Comparison of ENCODE assay signal across 8 cellular contexts in genomic region chr9:6759114-6759977, GRCh38. TPM values are rescaled to one million over a fixed set of nuclear protein-coding genes. Genes with fewer than 3 reads are reported as not detected.
A peak's percentile ranks its signal among the peaks of the same experiment; 100 is the strongest.
DNase-seq lines count a peak whose midpoint lies in the region; ATAC-seq lines count a peak whose summit lies in the region.

No MANE protein-coding gene starts in this region.

- intact Hi-C loops in dendritic cell treated with granulocyte-macrophage colony-stimulating factor and Interleukin-4, amounts not matched to agents 40 ng/mL and 50 ng/mL, for 4 days (cut with micrococcal nuclease) = no loop called here

- in situ Hi-C loops in Caki2 (cut with HindIII; ENCODE audit: low pct_unique_long_range_greater_than_20kb, low sequenced_read_pairs) = no loop called here

- no peaks in the 10 kb centered on the region for H3K27me3 Mint-ChIP-seq in dendritic cell treated with granulocyte-macrophage colony-stimulating factor and Interleukin-4, amounts not matched to agents 40 ng/mL and 50 ng/mL, for 4 days

- DNase-seq in Caki2 (ENCODE audit: low read depth) (peak; percentile 69), HT1080 (ENCODE audit: low read depth) (peak; percentile 84), T-helper 9 cell (peak; percentile 13), NCI-H1092 treated with DMSO at 0.1 percent for 48 hours (lab: John Stamatoyannopoulos, UW) (no peak)

- peaks cover 27% of the 10 kb centered on the region for H3K36me3 Mint-ChIP-seq in dendritic cell treated with granulocyte-macrophage colony-stimulating factor and Interleukin-4, amounts not matched to agents 40 ng/mL and 50 ng/mL, for 4 days (ENCODE audit: low read depth)

- H3K9me3 ChIP-seq in mucosa of rectum (ENCODE audit: control insufficient read depth in 2 of 2, low read length in 2 of 2) = no peaks in the 10 kb centered on the region

- H3K4me1 ChIP-seq in mucosa of rectum (ENCODE audit: control insufficient read depth in 2 of 2, insufficient read depth in 2 of 2, low read length in 2 of 2) (peaks cover 3 to 10% of the 10 kb centered on the region in 2 donors), urinary bladder (ENCODE audit: insufficient read depth) (no peaks in the 10 kb centered on the region)

- peak; percentile 9 for ATAC-seq in GM19455 (IDR thresholded peaks at IDR 0.05; ENCODE audit: unreplicated experiment)

- WGBS in urinary bladder = 29% methylated on average over 29 of the region's 29 CpGs

- peak overlapping the region; percentile 100 for H3K27ac Mint-ChIP-seq in dendritic cell treated with granulocyte-macrophage colony-stimulating factor and Interleukin-4, amounts not matched to agents 40 ng/mL and 50 ng/mL, for 4 days

- H3K27ac ChIP-seq in mucosa of rectum (ENCODE audit: low read depth in 2 of 2, low read length in 2 of 2) = peak overlapping the region; percentile 99
- H3K27ac ChIP-seq in urinary bladder (ENCODE audit: low read depth) = peak overlapping the region; percentile 18

- H3K4me1 Mint-ChIP-seq in dendritic cell treated with granulocyte-macrophage colony-stimulating factor and Interleukin-4, amounts not matched to agents 40 ng/mL and 50 ng/mL, for 4 days (ENCODE audit: low read depth) = peaks cover 45% of the 10 kb centered on the region

- H3K4me3 ChIP-seq in mucosa of rectum (ENCODE audit: low read length in 2 of 2) (peak overlapping the region; percentile 73 to 81), urinary bladder (ENCODE audit: low read depth, low read length) (peak overlapping the region; percentile 60)

- peak overlapping the region; percentile 87 for H3K4me3 Mint-ChIP-seq in dendritic cell treated with granulocyte-macrophage colony-stimulating factor and Interleukin-4, amounts not matched to agents 40 ng/mL and 50 ng/mL, for 4 days

- H3K36me3 ChIP-seq in mucosa of rectum (ENCODE audit: control insufficient read depth in 2 of 2, insufficient read depth in 2 of 2, low read length in 2 of 2) (no peaks in the 10 kb centered on the region), urinary bladder (ENCODE audit: insufficient read depth) (no peaks in the 10 kb centered on the region)

- H3K9me3 Mint-ChIP-seq in dendritic cell treated with granulocyte-macrophage colony-stimulating factor and Interleukin-4, amounts not matched to agents 40 ng/mL and 50 ng/mL, for 4 days = peaks cover 9% of the 10 kb centered on the region

- peak overlapping the region; percentile 85 to 92 for H3K9ac ChIP-seq in mucosa of rectum (ENCODE audit: low read depth in 1 of 2, low read length in 2 of 2)

- no peaks in the 10 kb centered on the region for H3K27me3 ChIP-seq in mucosa of rectum (ENCODE audit: control insufficient read depth in 2 of 2, insufficient read depth in 2 of 2, low read length in 2 of 2)

RNA-seq across cellular contexts. Expression of gene KDM4C, which starts 1.6 kb away (rescaled TPM):
- 2.4 and 9.2 TPM in 2 replicates for total RNA-seq in Caki2 (2014; rRNA removed; shearing (Covaris generic); ENCODE audit: low replicate concordance)
- total RNA-seq in HT1080 (2014; rRNA removed; shearing (Covaris generic)) = 10.1 and 11.5 TPM in 2 replicates
- polyA plus RNA-seq in HT1080 (2015; cell fraction: cytosol; rRNA removed) = 9.5 and 11.3 TPM in 2 replicates
- polyA plus RNA-seq in HT1080 (2015; cell fraction: nucleus; rRNA removed) = 26.7 and 28.5 TPM in 2 replicates
- total RNA-seq in urinary bladder = 66.1 TPM
- polyA plus RNA-seq in urinary bladder = 16.3 TPM
